8 cellular contexts compared by ENCODE assay signal in the genomic region with DNA sequence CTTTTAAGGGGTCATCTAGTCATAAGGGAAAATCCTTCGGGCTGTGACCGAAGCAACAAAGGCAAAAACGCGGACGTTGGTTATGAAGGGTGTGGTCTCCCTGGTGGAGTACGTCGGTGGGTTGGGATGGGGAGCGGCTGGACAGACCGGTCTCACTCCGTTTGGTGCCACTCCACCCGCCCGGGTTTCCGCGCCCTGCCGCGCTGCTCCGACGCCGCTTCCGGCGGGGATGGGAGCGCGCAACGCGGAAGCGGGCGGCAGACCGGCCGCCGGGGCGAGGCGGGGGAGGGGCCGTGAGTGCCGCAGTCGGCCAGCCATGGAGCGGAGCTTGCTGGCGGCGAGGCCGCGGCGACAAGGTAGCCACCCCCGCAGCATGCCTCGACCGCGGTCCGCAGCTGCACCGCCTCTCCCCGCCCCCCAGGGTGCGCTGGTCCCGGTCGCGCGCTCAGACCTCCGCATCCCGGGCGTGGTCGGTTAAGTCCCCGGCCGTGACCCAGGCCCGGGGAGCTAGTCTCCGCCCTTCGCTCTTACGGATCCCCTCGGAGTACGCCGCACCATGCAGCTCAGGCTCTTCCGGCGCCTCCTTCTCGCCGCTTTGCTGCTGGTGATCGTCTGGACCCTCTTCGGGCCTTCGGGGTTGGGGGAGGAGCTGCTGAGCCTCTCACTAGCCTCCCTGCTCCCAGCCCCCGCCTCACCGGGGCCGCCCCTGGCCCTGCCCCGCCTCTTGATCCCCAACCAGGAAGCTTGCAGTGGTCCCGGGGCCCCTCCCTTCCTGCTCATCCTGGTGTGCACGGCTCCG. TPM values are rescaled to one million over a fixed set of nuclear protein-coding genes. Genes with fewer than 3 reads are reported as not detected.
DNase-seq lines count a peak whose midpoint lies in the region; ATAC-seq, FAIRE-seq and TF ChIP-seq lines count a peak whose summit lies in the region.

A gene with protein sequence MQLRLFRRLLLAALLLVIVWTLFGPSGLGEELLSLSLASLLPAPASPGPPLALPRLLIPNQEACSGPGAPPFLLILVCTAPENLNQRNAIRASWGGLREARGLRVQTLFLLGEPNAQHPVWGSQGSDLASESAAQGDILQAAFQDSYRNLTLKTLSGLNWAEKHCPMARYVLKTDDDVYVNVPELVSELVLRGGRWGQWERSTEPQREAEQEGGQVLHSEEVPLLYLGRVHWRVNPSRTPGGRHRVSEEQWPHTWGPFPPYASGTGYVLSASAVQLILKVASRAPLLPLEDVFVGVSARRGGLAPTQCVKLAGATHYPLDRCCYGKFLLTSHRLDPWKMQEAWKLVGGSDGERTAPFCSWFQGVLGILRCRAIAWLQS (plus strand): TSS at position 260 of the 799 bp plus-strand sequence. CDS start 297 bp downstream, at position 557.

- H3K27me3 Mint-ChIP-seq in activated CD4-positive, alpha-beta T cell treated with anti-CD3 and anti-CD28 coated beads, Interleukin-2, amount 10 ng/mL, durations not matched to agents 24 days and 14 days: no peaks in the 10 kb centered on the region

- H3K4me3 ChIP-seq in HepG2 (replicated peaks in 1 of 3; ENCODE audit: insufficient read depth in 1 of 3, low read depth in 2 of 3, low read length in 3 of 3): no peak within 1 kb of the TSS

- peak; percentile 23 to 55; a peak in 3 of 4 replicates for TF ChIP-seq POLR2A in HepG2 (IDR thresholded peaks at IDR 0.05; ENCODE audit: insufficient read depth in 1 of 2, low read depth in 2 of 2, low read length in 2 of 2)

- CTCF ChIA-PET in HepG2 (lab: Yijun Ruan, JAX; ENCODE audit: low intra/inter-chr PET ratio, low total read pairs): interaction anchor here (1.3 kb wide), 1 partner anchor 130 kb away, joined by 4 read pairs; no protein-coding TSS in a partner anchor

- peaks cover 33% of the 10 kb centered on the region for H4K20me1 ChIP-seq in HepG2 (ENCODE audit: insufficient read depth, low read length)

- TF ChIP-seq EP300 in HepG2 (IDR thresholded peaks at IDR 0.05; ENCODE audit: low read depth in 2 of 2, low read length in 2 of 2) (no peak), HepG2 (CRISPR knock-in tag; IDR thresholded peaks at IDR 0.05; ENCODE audit: borderline replicate concordance) (no peak)

- peak; percentile 66 for TF ChIP-seq RAD21 in HepG2 (CRISPR knock-in tag; IDR thresholded peaks at IDR 0.05)

- H3K4me3 Mint-ChIP-seq in activated CD4-positive, alpha-beta T cell treated with anti-CD3 and anti-CD28 coated beads, Interleukin-2, amount 10 ng/mL, durations not matched to agents 24 days and 14 days: peak within 1 kb of the TSS; percentile 94

- in situ Hi-C loops in GM13977 (cut with MboI; ENCODE audit: low pct_unique_long_range_greater_than_20kb, low sequenced_read_pairs, unreplicated experiment) (no loop called here), HepG2 (cut with HindIII; ENCODE audit: extremely low pct_ligation_motif_present, low pct_unique_long_range_greater_than_20kb) (loop anchor here (25.0 kb wide), 1 partner anchor 135 kb away; a partner anchor contains a TSS)

- no peak for FAIRE-seq in HepG2 (lab: Jason Lieb, UNC)

- H3K79me2 ChIP-seq in HepG2 (ENCODE audit: insufficient read depth, low read length): peaks cover 34% of the 10 kb centered on the region

- H3K36me3 ChIP-seq in HepG2 (replicated peaks in 1 of 2; ENCODE audit: control insufficient read depth in 1 of 2, insufficient read depth in 2 of 2, low read length in 2 of 2): peaks cover 20 to 59% of the 10 kb centered on the region in 2 experiments

- BruUV-seq in HepG2 (replicated peaks; lab: Mats Ljungman, UMichigan): no TSS peak

- peaks cover 31% of the 10 kb centered on the region for H3K4me1 ChIP-seq in HepG2 (ENCODE audit: insufficient read depth, low read length)

- H3K27ac ChIP-seq in 22Rv1 (peak within 1 kb of the TSS; percentile 93), HepG2 (ENCODE audit: extremely low read length, insufficient read depth, low read length) (no peak within 1 kb of the TSS)

- no peak within 1 kb of the TSS for H3K9ac ChIP-seq in HepG2 (ENCODE audit: insufficient read depth, low read depth, low read length)

- POLR2A ChIA-PET in HepG2 (lab: Yijun Ruan, JAX): interaction anchor here (0.6 to 3.5 kb wide), 12 partner anchors 10 to 1138 kb away, joined by 3 to 17 read pairs (median 4); a partner anchor contains a TSS

- peak within 1 kb of the TSS; percentile 91 for H3K27ac Mint-ChIP-seq in activated CD4-positive, alpha-beta T cell treated with anti-CD3 and anti-CD28 coated beads, Interleukin-2, amount 10 ng/mL, durations not matched to agents 24 days and 14 days

- peak; percentile 48 for ATAC-seq in HG02870 (IDR thresholded peaks at IDR 0.05; ENCODE audit: unreplicated experiment)
- peak; percentile 10 for ATAC-seq in HepG2

- H3K9me3 ChIP-seq in HepG2 (ENCODE audit: low read length): no peaks in the 10 kb centered on the region

- TF ChIP-seq CTCF in 22Rv1 (IDR thresholded peaks at IDR 0.05) (peak; percentile 52), GM13977 (IDR thresholded peaks at IDR 0.05; ENCODE audit: extremely low read depth, insufficient read depth, missing control alignments) (peak; percentile 52), HepG2 (CRISPR knock-in tag; IDR thresholded peaks at IDR 0.05) (no peak; the same call in 1 of the 2 replicates)

- peaks cover 77% of the 10 kb centered on the region for H3K36me3 Mint-ChIP-seq in activated CD4-positive, alpha-beta T cell treated with anti-CD3 and anti-CD28 coated beads, Interleukin-2, amount 10 ng/mL, durations not matched to agents 24 days and 14 days (ENCODE audit: low read depth)

- WGBS in HepG2 (ENCODE audit: low lambda C conversion rate): 96% methylated on average over 78 of the region's 80 CpGs

- DNase-seq in GM13977 (ENCODE audit: low spot score) (peak; percentile 88), NCI-H345 treated with DMSO at 0.1 percent for 48 hours (lab: John Stamatoyannopoulos, UW; ENCODE audit: unreplicated experiment) (peak; percentile 61), dermis blood vessel endothelial cell (peak; percentile 67), HepG2 (ENCODE audit: low spot score) (no peak)
- DNase-seq in activated CD4-positive, alpha-beta T cell treated with anti-CD3 and anti-CD28 coated beads, Interleukin-2, amount 10 ng/mL, durations not matched to agents 24 days and 14 days: peak; percentile 94
- DNase-seq in stimulated activated CD4-positive, alpha-beta T cell treated with anti-CD3 and anti-CD28 coated beads, Interleukin-4, amount 100 ng/mL, for 4 hours: peak; percentile 63 to 76

- no peaks in the 10 kb centered on the region; a peak in 1 of 5 replicates for H3K27me3 ChIP-seq in HepG2 (ENCODE audit: control insufficient read depth in 1 of 2, insufficient read depth in 2 of 2, low read length in 2 of 2)

- intact Hi-C loops in activated CD4-positive, alpha-beta T cell treated with anti-CD3 and anti-CD28 coated beads, Interleukin-2, amount 10 ng/mL, durations not matched to agents 24 days and 14 days (cut with micrococcal nuclease): loop anchor here (1.0 to 10.0 kb wide), 5 partner anchors 12 to 432 kb away; a partner anchor contains a TSS
- intact Hi-C loops in HepG2 (cut with micrococcal nuclease; ENCODE audit: unreplicated experiment): no loop called here

- no peaks in the 10 kb centered on the region for H3K9me3 Mint-ChIP-seq in activated CD4-positive, alpha-beta T cell treated with anti-CD3 and anti-CD28 coated beads, Interleukin-2, amount 10 ng/mL, durations not matched to agents 24 days and 14 days

- no peak within 1 kb of the TSS for H3K4me2 ChIP-seq in HepG2 (ENCODE audit: low read depth, low read length)

- no peak within 1 kb of the TSS for H2AFZ ChIP-seq in HepG2 (ENCODE audit: low read length)

- peaks cover 56% of the 10 kb centered on the region for H3K4me1 Mint-ChIP-seq in activated CD4-positive, alpha-beta T cell treated with anti-CD3 and anti-CD28 coated beads, Interleukin-2, amount 10 ng/mL, durations not matched to agents 24 days and 14 days

TF ChIP-seq in HepG2, 621 proteins besides CTCF, POLR2A, EP300 and RAD21 (continues in another document):
- TF ChIP-seq, protein P1, sequence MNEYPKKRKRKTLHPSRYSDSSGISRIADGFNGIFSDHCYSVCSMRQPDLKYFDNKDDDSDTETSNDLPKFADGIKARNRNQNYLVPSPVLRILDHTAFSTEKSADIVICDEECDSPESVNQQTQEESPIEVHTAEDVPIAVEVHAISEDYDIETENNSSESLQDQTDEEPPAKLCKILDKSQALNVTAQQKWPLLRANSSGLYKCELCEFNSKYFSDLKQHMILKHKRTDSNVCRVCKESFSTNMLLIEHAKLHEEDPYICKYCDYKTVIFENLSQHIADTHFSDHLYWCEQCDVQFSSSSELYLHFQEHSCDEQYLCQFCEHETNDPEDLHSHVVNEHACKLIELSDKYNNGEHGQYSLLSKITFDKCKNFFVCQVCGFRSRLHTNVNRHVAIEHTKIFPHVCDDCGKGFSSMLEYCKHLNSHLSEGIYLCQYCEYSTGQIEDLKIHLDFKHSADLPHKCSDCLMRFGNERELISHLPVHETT (CRISPR knock-in tag; conservative IDR thresholded peaks at IDR 0.05): no peak

RNA-seq across cellular contexts. Expression of the gene that starts here (rescaled TPM):
- 4.1 and 4.6 TPM in 2 replicates for total RNA-seq in activated CD4-positive, alpha-beta T cell treated with anti-CD3 and anti-CD28 coated beads, Interleukin-2, amount 10 ng/mL, durations not matched to agents 24 days and 14 days
- 5.9 and 10.0 TPM in 2 replicates for total RNA-seq in dermis blood vessel endothelial cell
- total RNA-seq in HepG2 (2016; rRNA removed; fragmentation: Illumina TruSeq; extraction: Trizol): 0.27 TPM in 1 of 2 replicates, not detected in the other
- total RNA-seq in HepG2 (2016; cell fraction: cytosol; rRNA removed; fragmentation: Illumina TruSeq; extraction: Trizol; ENCODE audit: low read depth): not detected in 2 replicates
- 0.19 TPM in 1 of 2 replicates, not detected in the other for total RNA-seq in HepG2 (2016; cell fraction: insoluble cytoplasmic fraction; rRNA removed; fragmentation: Illumina TruSeq; extraction: Trizol)
- total RNA-seq in HepG2 (2016; cell fraction: membrane; rRNA removed; fragmentation: Illumina TruSeq; extraction: Trizol): not detected in 2 replicates
- 0.37 and 0.56 TPM in 2 replicates for total RNA-seq in HepG2 (2016; cell fraction: nucleus; rRNA removed; fragmentation: Illumina TruSeq; extraction: Trizol)
- polyA plus RNA-seq in HepG2 (2011; rRNA removed): 0.04 TPM in 1 of 2 replicates, not detected in the other
- not detected in 2 replicates for polyA plus RNA-seq in HepG2 (2011; cell fraction: cytosol; rRNA removed)
- 0.26 and 0.31 TPM in 2 replicates for polyA plus RNA-seq in HepG2 (2011; cell fraction: nucleus; rRNA removed)
- polyA plus RNA-seq in HepG2 (2012): 0.27 TPM in 1 of 2 replicates, not detected in the other
- not detected in 2 replicates for polyA plus RNA-seq in HepG2 (2016; cell fraction: cytosol; fragmentation: Illumina TruSeq; extraction: Trizol; ENCODE audit: low read depth)
- not detected in 2 replicates for polyA plus RNA-seq in HepG2 (2016; cell fraction: insoluble cytoplasmic fraction; fragmentation: Illumina TruSeq; extraction: Trizol; ENCODE audit: low read depth)
- not detected in 2 replicates for polyA plus RNA-seq in HepG2 (2016; cell fraction: membrane; fragmentation: Illumina TruSeq; extraction: Trizol; ENCODE audit: low read depth)
- not detected in 2 replicates for polyA plus RNA-seq in HepG2 (2016; cell fraction: nucleus; fragmentation: Illumina TruSeq; extraction: Trizol; ENCODE audit: insufficient read depth, low read depth)
- 0.46 and 1.4 TPM in 2 replicates for polyA minus RNA-seq in HepG2 (2011; rRNA and poly(A)+ RNA removed; ENCODE audit: low replicate concordance)
- polyA minus RNA-seq in HepG2 (2011; cell fraction: cytosol; rRNA and poly(A)+ RNA removed): not detected in 2 replicates
- 2.2 and 2.6 TPM in 2 replicates for polyA minus RNA-seq in HepG2 (2011; cell fraction: nucleus; rRNA and poly(A)+ RNA removed)
